In the genomic region with DNA sequence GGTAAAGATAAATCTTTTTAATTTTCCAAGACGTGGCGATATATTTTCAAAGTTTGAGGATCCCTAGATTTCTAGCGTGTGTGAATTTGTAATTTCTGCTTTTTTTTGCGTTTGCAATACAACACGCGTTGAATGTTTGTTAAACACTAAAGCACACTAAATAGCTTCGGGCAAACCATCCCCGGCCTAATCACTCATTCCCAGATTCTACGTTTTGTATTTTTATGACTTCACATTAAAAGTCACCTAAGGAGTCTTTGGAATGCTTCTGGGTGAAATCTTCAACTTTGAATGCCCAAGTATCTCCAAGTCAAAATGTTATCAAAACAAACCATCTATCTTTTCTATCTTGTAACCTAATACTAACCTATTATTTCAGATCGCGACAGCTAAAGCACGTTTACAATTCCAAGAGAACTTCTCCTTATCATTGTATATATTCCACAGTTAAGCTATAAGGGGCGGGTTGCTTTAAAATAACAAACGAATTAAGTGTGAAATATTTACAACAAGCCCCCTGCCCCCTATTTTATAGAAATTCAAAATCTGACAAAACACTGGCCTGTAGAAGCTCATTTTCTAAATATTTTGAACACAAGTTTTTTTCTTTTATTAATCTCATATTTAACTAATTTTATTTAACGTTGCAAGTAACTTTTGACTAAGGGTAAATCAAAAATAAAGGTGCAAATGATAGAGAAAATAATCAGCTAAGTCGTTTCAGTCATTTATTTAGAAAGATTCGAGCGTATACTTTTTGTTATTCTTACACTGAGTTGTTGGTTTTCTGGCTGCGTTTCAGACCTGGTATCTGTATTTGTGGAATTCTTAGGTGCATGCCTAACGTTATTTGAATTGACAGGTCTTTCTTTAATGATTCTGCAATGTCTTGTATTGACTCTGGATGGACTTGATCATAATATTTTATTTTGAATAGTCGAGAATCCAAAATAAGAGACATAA, we compare ENCODE assay signal across 9 cellular contexts. TPM values are rescaled to one million over a fixed set of nuclear protein-coding genes. Genes with fewer than 3 reads are reported as not detected.
A peak's percentile ranks its signal among the peaks of the same experiment; 100 is the strongest.
DNase-seq lines count a peak whose midpoint lies in the region; ATAC-seq and TF ChIP-seq lines count a peak whose summit lies in the region.
"Had no signal": no experiment of that assay in that cellular context is flagged by ENCODE, and none has a peak within 500 bp of the region (broad histone marks: within the 10 kb centered on the region; RNA-seq: fewer than 3 reads in every experiment).

No MANE protein-coding gene starts in this region.

- no peaks in the 10 kb centered on the region for H3K79me2 ChIP-seq in ACC112 (ENCODE audit: control insufficient read depth, insufficient read depth, low read length, unreplicated experiment)

- H3K4me3 ChIP-seq in ACC112 (ENCODE audit: low read depth, low read length) (peak overlapping the region; percentile 70), cardiac fibroblast (replicated peaks in 1 of 2; ENCODE audit: low read depth in 2 of 2, low read length in 2 of 2) (peak overlapping the region; percentile 39 to 49)

- H3K36me3 Mint-ChIP-seq in mesothelial cell of epicardium = no peaks in the 10 kb centered on the region

- H3K4me1 Mint-ChIP-seq in mesothelial cell of epicardium = peaks cover 31% of the 10 kb centered on the region

- H3K27ac Mint-ChIP-seq in mesothelial cell of epicardium = peak overlapping the region; percentile 97

- H3K9me3 Mint-ChIP-seq in mesothelial cell of epicardium = no peaks in the 10 kb centered on the region

- no peaks in the 10 kb centered on the region for H3K36me3 ChIP-seq in ACC112 (ENCODE audit: insufficient read depth, low read length)

- peaks cover 22% of the 10 kb centered on the region for H3K27me3 Mint-ChIP-seq in mesothelial cell of epicardium (ENCODE audit: low read depth)

- H2AFZ ChIP-seq in ACC112 (ENCODE audit: low read length, unreplicated experiment) = no peak overlapping the region

- no peak for TF ChIP-seq CTCF in cardiac fibroblast (IDR thresholded peaks at IDR 0.05; ENCODE audit: low read depth, low read length)
- TF ChIP-seq CTCF in mesothelial cell of epicardium (IDR thresholded peaks at IDR 0.05; ENCODE audit: unreplicated experiment) = no peak

- no peaks in the 10 kb centered on the region for H3K4me1 ChIP-seq in ACC112 (ENCODE audit: control insufficient read depth, insufficient read depth, low read length, unreplicated experiment)

- peak overlapping the region; percentile 96 for H3K4me3 Mint-ChIP-seq in mesothelial cell of epicardium

- peaks cover 85% of the 10 kb centered on the region for H3K27me3 ChIP-seq in ACC112 (ENCODE audit: insufficient read depth, low read length)

- H3K27ac ChIP-seq in ACC112 (ENCODE audit: low read depth, low read length) = no peak overlapping the region

- peak in 1 of 2 donors; percentile 13 for DNase-seq in cardiac fibroblast (ENCODE audit: low read depth in 2 of 2)
- DNase-seq in mesothelial cell of epicardium (ENCODE audit: low spot score in 2 of 2, unreplicated experiment in 2 of 2) = no peak
- DNase-seq in KG1 (lab: John Stamatoyannopoulos, UW) = no peak
- no peak for DNase-seq in hippocampal formation (lab: John Stamatoyannopoulos, UW)
- DNase-seq in NCI-H226 = no peak
- no peak for DNase-seq in SW480 (ENCODE audit: low spot score)
- DNase-seq: stimulated activated CD4-positive, alpha-beta T cell treated with anti-CD3 and anti-CD28 coated beads, Interleukin-4, amount 100 ng/mL, for 1 hour had no signal

- ATAC-seq in HG02938 (IDR thresholded peaks at IDR 0.05; ENCODE audit: unreplicated experiment) = peak; percentile 11

RNA-seq across cellular contexts. Expression of gene ALX1, which starts 1.2 kb away (rescaled TPM):
- total RNA-seq in mesothelial cell of epicardium = 12.4 to 14.2 TPM (median 12.7 TPM) in 3 replicates
